In genomic region chrX:101407748-101408529, GRCh38 we compare ENCODE assay signal across 8 cellular contexts. TPM values are rescaled to one million over a fixed set of nuclear protein-coding genes. Genes with fewer than 3 reads are reported as not detected.
DNase-seq lines count a peak whose midpoint lies in the region; ATAC-seq, FAIRE-seq and TF ChIP-seq lines count a peak whose summit lies in the region.

Gene GLA, minus strand, starts transcription at chrX:101407925. Its CDS starts 22 bp downstream, at chrX:101407903.
Gene HNRNPH2, plus strand, starts transcription at chrX:101408222. Its CDS starts 3,767 bp downstream, at chrX:101411989.

- POLR2A ChIA-PET in OCI-LY7 (lab: Charles Lee) (interaction anchor here (1.8 kb wide), 1 partner anchor 17 kb away, joined by 4 read pairs; the partner anchor contains the start of gene RPL36A), endothelial cell of umbilical vein (lab: Charles Lee) (no interaction called here)

- peak within 1 kb of the TSS; percentile 99 for H3K9ac ChIP-seq in endothelial cell of umbilical vein (replicated peaks; ENCODE audit: extremely low read depth, insufficient read depth, low read length)

- H3K36me3 ChIP-seq in OCI-LY7 (ENCODE audit: insufficient read depth, low read length) (peaks cover 48% of the 10 kb centered on the region), endothelial cell of umbilical vein (ENCODE audit: control insufficient read depth in 2 of 2, extremely low read depth in 1 of 2, insufficient read depth in 2 of 2, low read length in 2 of 2) (peaks cover 0 to 2% of the 10 kb centered on the region in 2 experiments)

- peak within 1 kb of the TSS; percentile 97 for H3K4me3 ChIP-seq in OCI-LY7 (ENCODE audit: low read depth, low read length, poor library complexity, severe bottlenecking)
- peak within 1 kb of the TSS; percentile 78 to 95 (median 91) for H3K4me3 ChIP-seq in endothelial cell of umbilical vein (replicated peaks in 1 of 3; ENCODE audit: insufficient read depth in 1 of 3, low read depth in 1 of 3, low read length in 3 of 3)

- peak; percentile 98 for FAIRE-seq in endothelial cell of umbilical vein (lab: Jason Lieb, UNC)

- no peak for TF ChIP-seq POLR2A in endothelial cell of umbilical vein (IDR thresholded peaks at IDR 0.05; ENCODE audit: low read depth, low read length)

- dilution Hi-C loops in endothelial cell of umbilical vein (cut with MboI; ENCODE audit: extremely low pct_ligation_motif_present, low sequenced_read_pairs) = no loop called here

- H3K79me2 ChIP-seq in OCI-LY7 (ENCODE audit: insufficient read depth, low read depth, low read length) (peaks cover 84% of the 10 kb centered on the region), endothelial cell of umbilical vein (ENCODE audit: control insufficient read depth, insufficient read depth, low read length) (peaks cover 53% of the 10 kb centered on the region)

- H3K9me2 ChIP-seq in OCI-LY7 (ENCODE audit: insufficient read depth, low read length) = no peaks in the 10 kb centered on the region

- BruUV-seq in OCI-LY7 (replicated peaks; lab: Mats Ljungman, UMichigan) = no TSS peak
- no TSS peak for BruUV-seq in endothelial cell of umbilical vein (replicated peaks; lab: Mats Ljungman, UMichigan)

- peaks cover 5% of the 10 kb centered on the region for H3K4me1 ChIP-seq in OCI-LY7 (ENCODE audit: insufficient read depth, low read length, poor library complexity, severe bottlenecking)
- peaks cover 12% of the 10 kb centered on the region for H3K4me1 ChIP-seq in endothelial cell of umbilical vein (ENCODE audit: control insufficient read depth, extremely low read depth, insufficient read depth, low read length)

- TF ChIP-seq CTCF in OCI-LY7 (conservative IDR thresholded peaks at IDR 0.05; ENCODE audit: low read length) (no peak), endothelial cell of umbilical vein (IDR thresholded peaks at IDR 0.05; ENCODE audit: extremely low read depth in 1 of 2, insufficient read depth in 1 of 2, low read depth in 1 of 2, low read length in 2 of 2) (no peak)

- H2AFZ ChIP-seq in OCI-LY7 (ENCODE audit: low read length) = peak within 1 kb of the TSS; percentile 34; the same call in 1 of the 2 replicates
- peak within 1 kb of the TSS; percentile 59 for H2AFZ ChIP-seq in endothelial cell of umbilical vein (ENCODE audit: low read depth, low read length)

- CTCF ChIA-PET in OCI-LY7 (lab: Charles Lee; ENCODE audit: unreplicated experiment) (no interaction called here), endothelial cell of umbilical vein (lab: Charles Lee) (interaction anchor here (1.6 kb wide), 1 partner anchor 17 kb away, joined by 4 read pairs; no protein-coding TSS in a partner anchor)

- peak within 1 kb of the TSS; percentile 90 for H3K4me2 ChIP-seq in OCI-LY7 (ENCODE audit: low read length)
- peak within 1 kb of the TSS; percentile 96 for H3K4me2 ChIP-seq in endothelial cell of umbilical vein (ENCODE audit: insufficient read depth, low read length)

- ATAC-seq in GM21526 (IDR thresholded peaks at IDR 0.05; ENCODE audit: low FRiP score, unreplicated experiment) = peak; percentile 93

- no peaks in the 10 kb centered on the region for H3K9me1 ChIP-seq in endothelial cell of umbilical vein (replicated peaks; ENCODE audit: control insufficient read depth, extremely low read depth, insufficient read depth, low read length)

- H4K20me1 ChIP-seq in OCI-LY7 (ENCODE audit: insufficient read depth, low read length) (no peaks in the 10 kb centered on the region), endothelial cell of umbilical vein (replicated peaks; ENCODE audit: control insufficient read depth, extremely low read depth, insufficient read depth, low read length) (no peaks in the 10 kb centered on the region)

- intact Hi-C loops in OCI-LY7 (cut with micrococcal nuclease; ENCODE audit: unreplicated experiment) (loop anchor here (5.0 kb wide), 1 partner anchor 61 kb away; the partner anchor contains the start of gene TIMM8A), endothelial cell of umbilical vein (cut with micrococcal nuclease) (loop anchor here (1.0 kb wide), 2 partner anchors 10 to 18 kb away; no protein-coding TSS in a partner anchor)

- H3K9me3 ChIP-seq in OCI-LY7 (ENCODE audit: low read length) = no peaks in the 10 kb centered on the region
- no peaks in the 10 kb centered on the region for H3K9me3 ChIP-seq in endothelial cell of umbilical vein (replicated peaks; ENCODE audit: control insufficient read depth, insufficient read depth, low read length)

- peak within 1 kb of the TSS; percentile 85 for H3K27ac ChIP-seq in OCI-LY7 (ENCODE audit: low read depth, low read length, poor library complexity, severe bottlenecking)
- H3K27ac ChIP-seq in endothelial cell of umbilical vein (ENCODE audit: insufficient read depth, low read depth, low read length) = peak within 1 kb of the TSS; percentile 97

- peak; percentile 79 for DNase-seq in D341Med (ENCODE audit: low spot score)
- peak; percentile 43 for DNase-seq in HuH-7.5 (ENCODE audit: low spot score)
- peak; percentile 96 for DNase-seq in OCI-LY7 (ENCODE audit: low spot score)
- DNase-seq in activated T-cell treated with anti-CD3 and anti-CD28 coated beads for 1 hour (ENCODE audit: low read depth) = peak; percentile 69
- DNase-seq in endothelial cell of umbilical vein (ENCODE audit: low read depth, low spot score) = peak; percentile 98
- DNase-seq in midbrain (lab: John Stamatoyannopoulos, UW) = peak; percentile 90
- DNase-seq in stimulated activated CD8-positive, alpha-beta memory T cell treated with anti-CD3 and anti-CD28 coated beads, Interleukin-2, amount 100 ng/mL, for 1 hour (ENCODE audit: low read depth in 2 of 2) = peak; percentile 70 to 72

- H3K27me3 ChIP-seq in endothelial cell of umbilical vein (ENCODE audit: control insufficient read depth in 2 of 2, insufficient read depth in 2 of 2, low read length in 2 of 2) = no peaks in the 10 kb centered on the region

TF ChIP-seq in endothelial cell of umbilical vein, 7 proteins besides CTCF, POLR2A, EP300 and RAD21:
- TF ChIP-seq POLR2AphosphoS5 (IDR thresholded peaks at IDR 0.05; ENCODE audit: insufficient read depth, low read depth, low read length) (peak; percentile 23), GATA2 (IDR thresholded peaks at IDR 0.05; ENCODE audit: insufficient read depth, insufficient read length, low read depth, low read length) (no peak), JUN (IDR thresholded peaks at IDR 0.05; ENCODE audit: borderline replicate concordance, insufficient read depth, insufficient read length, low read depth) (peak; percentile 54), MAX (IDR thresholded peaks at IDR 0.05; ENCODE audit: insufficient read depth, insufficient read length) (peak; percentile 93), EZH2 (IDR thresholded peaks at IDR 0.05; ENCODE audit: borderline replicate concordance, low read depth, low read length, severe bottlenecking) (no peak)

RNA-seq across cellular contexts. Expression of gene GLA, which starts in this region (rescaled TPM):
- total RNA-seq in OCI-LY7 (2014; rRNA removed; shearing (Covaris generic)) = 47.6 and 51.1 TPM in 2 replicates
- total RNA-seq in OCI-LY7 (2022) (48.7 and 49.4 TPM in 2 replicates), endothelial cell of umbilical vein (36.8 and 39.4 TPM in 2 replicates)
- polyA plus RNA-seq in endothelial cell of umbilical vein = 30.6 and 33.0 TPM in 2 replicates
- 32.4 and 32.5 TPM in 2 replicates for polyA plus RNA-seq in endothelial cell of umbilical vein (2011; cell fraction: cytosol; rRNA removed)
- polyA plus RNA-seq in endothelial cell of umbilical vein (2011; cell fraction: nucleus; rRNA removed) = 47.4 and 62.7 TPM in 2 replicates
- polyA plus RNA-seq in endothelial cell of umbilical vein (2012) = 37.0 and 50.4 TPM in 2 replicates
- polyA minus RNA-seq in endothelial cell of umbilical vein = 18.9 and 22.1 TPM in 2 replicates
- polyA minus RNA-seq in endothelial cell of umbilical vein (2011; cell fraction: cytosol; rRNA and poly(A)+ RNA removed) = 31.0 TPM
- 10.0 and 19.7 TPM in 2 replicates for polyA minus RNA-seq in endothelial cell of umbilical vein (2011; cell fraction: nucleus; rRNA and poly(A)+ RNA removed)

RNA-seq across cellular contexts. Expression of gene HNRNPH2, which starts in this region (rescaled TPM):
- 23.5 and 29.3 TPM in 2 replicates for total RNA-seq in OCI-LY7 (2014; rRNA removed; shearing (Covaris generic))
- 33.1 and 38.1 TPM in 2 replicates for total RNA-seq in OCI-LY7 (2022)
- total RNA-seq in endothelial cell of umbilical vein = 58.5 and 59.1 TPM in 2 replicates
- polyA plus RNA-seq in endothelial cell of umbilical vein = 17.0 and 29.3 TPM in 2 replicates
- polyA plus RNA-seq in endothelial cell of umbilical vein (2011; cell fraction: cytosol; rRNA removed) = 31.9 and 32.5 TPM in 2 replicates
- polyA plus RNA-seq in endothelial cell of umbilical vein (2011; cell fraction: nucleus; rRNA removed) = 19.9 and 24.1 TPM in 2 replicates
- 66.6 and 86.3 TPM in 2 replicates for polyA plus RNA-seq in endothelial cell of umbilical vein (2012)
- polyA minus RNA-seq in endothelial cell of umbilical vein = 39.9 and 49.1 TPM in 2 replicates
- 18.6 TPM for polyA minus RNA-seq in endothelial cell of umbilical vein (2011; cell fraction: cytosol; rRNA and poly(A)+ RNA removed)
- polyA minus RNA-seq in endothelial cell of umbilical vein (2011; cell fraction: nucleus; rRNA and poly(A)+ RNA removed) = 11.4 and 12.8 TPM in 2 replicates

Comparison
In these comparisons a context has a peak if more than half of its experiments do, and no peak if none do; other contexts are left out.
1. Peak in every context shown above with its lines: DNase-seq, ATAC-seq, H3K4me3 ChIP-seq and H3K27ac ChIP-seq.
2. DNase-seq: peak in every context shown above with its lines; median percentile 98 in endothelial cell of umbilical vein; 96 in OCI-LY7; 90 in midbrain; 79 in D341Med; 71 in stimulated activated CD8-positive, alpha-beta memory T cell treated with anti-CD3 and anti-CD28 coated beads, Interleukin-2, amount 100 ng/mL, for 1 hour; 69 in activated T-cell treated with anti-CD3 and anti-CD28 coated beads for 1 hour; 43 in HuH-7.5.